In genomic region chr16:53948326-53948725, GRCh38 we compare ENCODE assay signal across 20 cellular contexts.
"Had no signal": no experiment of that assay in that cellular context is flagged by ENCODE, and none has a peak within 500 bp of the region (broad histone marks: within the 10 kb centered on the region; RNA-seq: fewer than 3 reads in every experiment).

No MANE protein-coding gene starts in this region.

- H3K27me3 ChIP-seq: dorsolateral prefrontal cortex, gastrocnemius medialis, left lung, neutrophil, sigmoid colon, stomach, transverse colon had no signal

- ATAC-seq: esophagus mucosa; gastrocnemius medialis; left lung; naive thymus-derived CD8-positive, alpha-beta T cell; psoas muscle had no signal

- H3K27ac ChIP-seq: dorsolateral prefrontal cortex, gastrocnemius medialis, left lung, neutrophil, psoas muscle, sigmoid colon, skin epidermis, stomach, thoracic aorta, transverse colon had no signal

- H3K36me3 Mint-ChIP-seq: naive thymus-derived CD8-positive, alpha-beta T cell had no signal

- H3K36me3 ChIP-seq: gastrocnemius medialis, left lung, neutrophil, sigmoid colon, stomach, thoracic aorta, transverse colon had no signal

- H3K4me3 Mint-ChIP-seq: naive thymus-derived CD8-positive, alpha-beta T cell had no signal

- H3K27me3 Mint-ChIP-seq: naive thymus-derived CD8-positive, alpha-beta T cell had no signal

- H3K4me3 ChIP-seq: dorsolateral prefrontal cortex, gastrocnemius medialis, left lung, lung, psoas muscle, sigmoid colon, skin epidermis, stomach, thoracic aorta, transverse colon had no signal

- H3K9me3 Mint-ChIP-seq: naive thymus-derived CD8-positive, alpha-beta T cell had no signal

- DNase-seq: cortex of kidney; dorsolateral prefrontal cortex; effector CD8-positive, alpha-beta T cell; gastrocnemius medialis; islet precursor cell; left lung; mesendoderm; naive thymus-derived CD8-positive, alpha-beta T cell; psoas muscle; retina; sigmoid colon; stimulated activated naive CD4-positive, alpha-beta T cell; stomach; substantia nigra; transverse colon had no signal

- H3K9me3 ChIP-seq: gastrocnemius medialis, left lung, neutrophil, psoas muscle, sigmoid colon, stomach, thoracic aorta, transverse colon had no signal
